ENCODE assay signal across 8 cellular contexts in genomic region chr7:100127866-100128601, GRCh38. TPM values are rescaled to one million over a fixed set of nuclear protein-coding genes. Genes with fewer than 3 reads are reported as not detected.
DNase-seq lines count a peak whose midpoint lies in the region; ATAC-seq, FAIRE-seq and TF ChIP-seq lines count a peak whose summit lies in the region.

No MANE protein-coding gene starts in this region.

- no peaks in the 10 kb centered on the region for H3K27me3 ChIP-seq in ovary

- DNase-seq in Daoy (ENCODE audit: low read depth) (peak; percentile 58), HTR-8/SVneo (ENCODE audit: insufficient read length, low spot score) (peak; percentile 15), fibroblast of mammary gland (ENCODE audit: low read depth) (no peak), ovary (peak in 2 of 5 donors; percentile 54 to 57)
- DNase-seq in activated CD4-positive, alpha-beta memory T cell treated with anti-CD3 and anti-CD28 coated beads, Interleukin-2, amount 10 ng/mL, durations not matched to agents 7 days and 5 days, result peak; percentile 34
- no peak for DNase-seq in effector CD8-positive, alpha-beta T cell (lab: John Stamatoyannopoulos, UW)

- H3K9me3 Mint-ChIP-seq in activated CD4-positive, alpha-beta memory T cell treated with anti-CD3 and anti-CD28 coated beads, Interleukin-2, amount 10 ng/mL, durations not matched to agents 7 days and 5 days, result no peaks in the 10 kb centered on the region

- no peak for ATAC-seq in GM21381 (IDR thresholded peaks at IDR 0.05; ENCODE audit: unreplicated experiment)
- no peak for ATAC-seq in HG02798 (IDR thresholded peaks at IDR 0.05; ENCODE audit: poor library complexity, unreplicated experiment)

- H3K4me1 ChIP-seq in ovary (ENCODE audit: insufficient read depth), result peaks cover 3% of the 10 kb centered on the region

- peak overlapping the region; percentile 94 for H3K4me3 ChIP-seq in fibroblast of mammary gland (ENCODE audit: control insufficient read depth, low read depth, low read length)
- peak overlapping the region; percentile 61 for H3K4me3 ChIP-seq in ovary

- peak overlapping the region; percentile 100 for H3K4me3 Mint-ChIP-seq in activated CD4-positive, alpha-beta memory T cell treated with anti-CD3 and anti-CD28 coated beads, Interleukin-2, amount 10 ng/mL, durations not matched to agents 7 days and 5 days

- intact Hi-C loops in ovary (cut with DNase I), result no loop called here

- 2 to 3% (median 2%) methylated on average over 27 to 37 of the region's 37 CpGs for WGBS in ovary, 3 donors

- POLR2A ChIA-PET in activated CD4-positive, alpha-beta memory T cell treated with anti-CD3 and anti-CD28 coated beads, Interleukin-2, amount 10 ng/mL, durations not matched to agents 7 days and 5 days (lab: Charles Lee), result interaction anchor here (0.6 to 3.7 kb wide), 14 partner anchors 8 to 209 kb away, joined by 3 to 32 read pairs (median 4); partner anchors contain the start of genes AP4M1, LAMTOR4, MCM7 and PVRIG

- peak overlapping the region; percentile 74 for H3K27ac Mint-ChIP-seq in activated CD4-positive, alpha-beta memory T cell treated with anti-CD3 and anti-CD28 coated beads, Interleukin-2, amount 10 ng/mL, durations not matched to agents 7 days and 5 days

- FAIRE-seq in HTR-8/SVneo (lab: Jason Lieb, UNC), result no peak

- peaks cover 41% of the 10 kb centered on the region for H3K4me1 Mint-ChIP-seq in activated CD4-positive, alpha-beta memory T cell treated with anti-CD3 and anti-CD28 coated beads, Interleukin-2, amount 10 ng/mL, durations not matched to agents 7 days and 5 days

- no peaks in the 10 kb centered on the region for H3K36me3 ChIP-seq in ovary

- CTCF ChIA-PET in activated CD4-positive, alpha-beta memory T cell treated with anti-CD3 and anti-CD28 coated beads, Interleukin-2, amount 10 ng/mL, durations not matched to agents 7 days and 5 days (lab: Charles Lee), result interaction anchor here (0.6 to 3.2 kb wide), 8 partner anchors 13 to 280 kb away, joined by 3 to 18 read pairs (median 4); partner anchors contain the start of genes MCM7 and TRIM4

- no peak for TF ChIP-seq CTCF in fibroblast of mammary gland (conservative IDR thresholded peaks at IDR 0.05; ENCODE audit: control insufficient read depth, insufficient read depth, low read depth, low read length)
- no peak for TF ChIP-seq CTCF in ovary (IDR thresholded peaks at IDR 0.05)

- no peak for TF ChIP-seq POLR2A in ovary (IDR thresholded peaks at IDR 0.05)

- no peak for TF ChIP-seq EP300 in ovary (IDR thresholded peaks at IDR 0.05)

- no peaks in the 10 kb centered on the region for H3K27me3 Mint-ChIP-seq in activated CD4-positive, alpha-beta memory T cell treated with anti-CD3 and anti-CD28 coated beads, Interleukin-2, amount 10 ng/mL, durations not matched to agents 7 days and 5 days

- H3K9me3 ChIP-seq in ovary, result no peaks in the 10 kb centered on the region

- peaks cover 22% of the 10 kb centered on the region for H3K36me3 Mint-ChIP-seq in activated CD4-positive, alpha-beta memory T cell treated with anti-CD3 and anti-CD28 coated beads, Interleukin-2, amount 10 ng/mL, durations not matched to agents 7 days and 5 days (ENCODE audit: low read depth)

- H3K27ac ChIP-seq in ovary, result peak overlapping the region; percentile 89 to 95

RNA-seq across cellular contexts. Expression of gene MBLAC1, which starts 1.3 kb away (rescaled TPM):
- 6.3 and 8.1 TPM in 2 replicates for total RNA-seq in Daoy (2014; rRNA removed; shearing (Covaris generic))
- 1 to 10 TPM; 3.4 to 4.1 TPM for total RNA-seq in activated CD4-positive, alpha-beta memory T cell treated with anti-CD3 and anti-CD28 coated beads, Interleukin-2, amount 10 ng/mL, durations not matched to agents 7 days and 5 days
- 1 to 10 TPM; 3.4 to 6.7 (median 4.5) TPM for total RNA-seq in ovary
- 1 to 10 TPM in 1 of 2 donors, under 1 TPM in 1; 0.28 to 3.4 TPM for polyA plus RNA-seq in ovary

RNA-seq across cellular contexts. Expression of gene CNPY4, which starts 8.6 kb away (rescaled TPM):
- 11.8 and 16.0 TPM in 2 replicates for total RNA-seq in Daoy (2014; rRNA removed; shearing (Covaris generic))
- total RNA-seq in activated CD4-positive, alpha-beta memory T cell treated with anti-CD3 and anti-CD28 coated beads, Interleukin-2, amount 10 ng/mL, durations not matched to agents 7 days and 5 days, result 10 to 100 TPM; 31.3 to 32.5 TPM
- total RNA-seq in ovary, result 10 to 100 TPM; 11.7 to 28.7 (median 22.0) TPM
- 10 to 100 TPM; 33.9 to 42.8 TPM for polyA plus RNA-seq in ovary

RNA-seq across cellular contexts. Expression of gene TAF6, which starts 8.9 kb away (rescaled TPM):
- 47.3 and 58.6 TPM in 2 replicates for total RNA-seq in Daoy (2014; rRNA removed; shearing (Covaris generic))
- total RNA-seq in activated CD4-positive, alpha-beta memory T cell treated with anti-CD3 and anti-CD28 coated beads, Interleukin-2, amount 10 ng/mL, durations not matched to agents 7 days and 5 days, result 10 to 100 TPM; 54.6 to 56.5 TPM
- 10 to 100 TPM; 35.9 to 66.1 (median 57.5) TPM for total RNA-seq in ovary
- polyA plus RNA-seq in ovary, result 10 to 100 TPM; 43.1 to 52.1 TPM

RNA-seq across cellular contexts. Expression of gene LAMTOR4, which starts 20.7 kb away (rescaled TPM):
- total RNA-seq in Daoy (2014; rRNA removed; shearing (Covaris generic)), result 225 and 232 TPM in 2 replicates
- 100 to 1,000 TPM; 164 to 167 TPM for total RNA-seq in activated CD4-positive, alpha-beta memory T cell treated with anti-CD3 and anti-CD28 coated beads, Interleukin-2, amount 10 ng/mL, durations not matched to agents 7 days and 5 days
- 100 to 1,000 TPM; 101 to 245 (median 108) TPM for total RNA-seq in ovary
- polyA plus RNA-seq in ovary, result 100 to 1,000 TPM in 1 of 2 donors, 10 to 100 TPM in 1; 10.3 to 246 TPM

RNA-seq across cellular contexts. Expression of gene AP4M1, which starts 26.6 kb away (rescaled TPM):
- total RNA-seq in Daoy (2014; rRNA removed; shearing (Covaris generic)), result 68.9 and 80.6 TPM in 2 replicates
- 10 to 100 TPM; 10.6 to 15.2 TPM for total RNA-seq in activated CD4-positive, alpha-beta memory T cell treated with anti-CD3 and anti-CD28 coated beads, Interleukin-2, amount 10 ng/mL, durations not matched to agents 7 days and 5 days
- 10 to 100 TPM; 10.9 to 20.3 (median 14.2) TPM for total RNA-seq in ovary
- 10 to 100 TPM; 13.8 to 19.0 TPM for polyA plus RNA-seq in ovary

Comparison
In these comparisons a context has a peak if more than half of its experiments do, and no peak if none do; other contexts are left out.
1. DNase-seq: peak in Daoy (single experiment), HTR-8/SVneo (single experiment) and activated CD4-positive, alpha-beta memory T cell treated with anti-CD3 and anti-CD28 coated beads, Interleukin-2, amount 10 ng/mL, durations not matched to agents 7 days and 5 days (single experiment); none in fibroblast of mammary gland (single experiment) and effector CD8-positive, alpha-beta T cell (single experiment).